1 cellular context compared by ENCODE assay signal in the genomic region with DNA sequence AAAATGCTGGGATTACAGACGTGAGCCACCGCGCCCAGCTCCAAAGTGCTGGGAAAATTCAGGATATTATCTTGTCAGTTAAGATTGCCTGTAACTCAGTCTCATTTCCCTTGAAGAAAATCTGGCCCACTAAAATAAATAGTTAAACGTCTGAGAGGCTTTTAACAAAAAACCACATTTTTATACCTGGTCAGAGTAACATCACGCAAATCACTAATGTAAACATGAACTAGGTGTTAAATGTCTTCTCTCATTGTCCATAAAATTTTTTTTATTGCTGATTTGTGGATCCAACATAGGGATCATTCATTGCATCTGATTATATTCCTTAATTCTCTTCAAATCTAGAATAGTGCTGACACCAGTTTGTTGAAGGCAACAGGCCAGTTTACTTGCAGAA.
TF ChIP-seq lines count a peak whose summit lies in the region.

No MANE protein-coding gene starts in this region.

TF ChIP-seq in WTC11, 78 proteins besides CTCF, POLR2A, EP300 and RAD21:
- TF ChIP-seq, protein P1, sequence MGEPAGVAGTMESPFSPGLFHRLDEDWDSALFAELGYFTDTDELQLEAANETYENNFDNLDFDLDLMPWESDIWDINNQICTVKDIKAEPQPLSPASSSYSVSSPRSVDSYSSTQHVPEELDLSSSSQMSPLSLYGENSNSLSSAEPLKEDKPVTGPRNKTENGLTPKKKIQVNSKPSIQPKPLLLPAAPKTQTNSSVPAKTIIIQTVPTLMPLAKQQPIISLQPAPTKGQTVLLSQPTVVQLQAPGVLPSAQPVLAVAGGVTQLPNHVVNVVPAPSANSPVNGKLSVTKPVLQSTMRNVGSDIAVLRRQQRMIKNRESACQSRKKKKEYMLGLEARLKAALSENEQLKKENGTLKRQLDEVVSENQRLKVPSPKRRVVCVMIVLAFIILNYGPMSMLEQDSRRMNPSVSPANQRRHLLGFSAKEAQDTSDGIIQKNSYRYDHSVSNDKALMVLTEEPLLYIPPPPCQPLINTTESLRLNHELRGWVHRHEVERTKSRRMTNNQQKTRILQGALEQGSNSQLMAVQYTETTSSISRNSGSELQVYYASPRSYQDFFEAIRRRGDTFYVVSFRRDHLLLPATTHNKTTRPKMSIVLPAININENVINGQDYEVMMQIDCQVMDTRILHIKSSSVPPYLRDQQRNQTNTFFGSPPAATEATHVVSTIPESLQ (CRISPR knock-in tag; IDR thresholded peaks at IDR 0.05) = no peak
- TF ChIP-seq, protein P2, sequence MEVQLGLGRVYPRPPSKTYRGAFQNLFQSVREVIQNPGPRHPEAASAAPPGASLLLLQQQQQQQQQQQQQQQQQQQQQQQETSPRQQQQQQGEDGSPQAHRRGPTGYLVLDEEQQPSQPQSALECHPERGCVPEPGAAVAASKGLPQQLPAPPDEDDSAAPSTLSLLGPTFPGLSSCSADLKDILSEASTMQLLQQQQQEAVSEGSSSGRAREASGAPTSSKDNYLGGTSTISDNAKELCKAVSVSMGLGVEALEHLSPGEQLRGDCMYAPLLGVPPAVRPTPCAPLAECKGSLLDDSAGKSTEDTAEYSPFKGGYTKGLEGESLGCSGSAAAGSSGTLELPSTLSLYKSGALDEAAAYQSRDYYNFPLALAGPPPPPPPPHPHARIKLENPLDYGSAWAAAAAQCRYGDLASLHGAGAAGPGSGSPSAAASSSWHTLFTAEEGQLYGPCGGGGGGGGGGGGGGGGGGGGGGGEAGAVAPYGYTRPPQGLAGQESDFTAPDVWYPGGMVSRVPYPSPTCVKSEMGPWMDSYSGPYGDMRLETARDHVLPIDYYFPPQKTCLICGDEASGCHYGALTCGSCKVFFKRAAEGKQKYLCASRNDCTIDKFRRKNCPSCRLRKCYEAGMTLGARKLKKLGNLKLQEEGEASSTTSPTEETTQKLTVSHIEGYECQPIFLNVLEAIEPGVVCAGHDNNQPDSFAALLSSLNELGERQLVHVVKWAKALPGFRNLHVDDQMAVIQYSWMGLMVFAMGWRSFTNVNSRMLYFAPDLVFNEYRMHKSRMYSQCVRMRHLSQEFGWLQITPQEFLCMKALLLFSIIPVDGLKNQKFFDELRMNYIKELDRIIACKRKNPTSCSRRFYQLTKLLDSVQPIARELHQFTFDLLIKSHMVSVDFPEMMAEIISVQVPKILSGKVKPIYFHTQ (CRISPR knock-in tag; IDR thresholded peaks at IDR 0.05) = no peak
- TF ChIP-seq, protein P3, sequence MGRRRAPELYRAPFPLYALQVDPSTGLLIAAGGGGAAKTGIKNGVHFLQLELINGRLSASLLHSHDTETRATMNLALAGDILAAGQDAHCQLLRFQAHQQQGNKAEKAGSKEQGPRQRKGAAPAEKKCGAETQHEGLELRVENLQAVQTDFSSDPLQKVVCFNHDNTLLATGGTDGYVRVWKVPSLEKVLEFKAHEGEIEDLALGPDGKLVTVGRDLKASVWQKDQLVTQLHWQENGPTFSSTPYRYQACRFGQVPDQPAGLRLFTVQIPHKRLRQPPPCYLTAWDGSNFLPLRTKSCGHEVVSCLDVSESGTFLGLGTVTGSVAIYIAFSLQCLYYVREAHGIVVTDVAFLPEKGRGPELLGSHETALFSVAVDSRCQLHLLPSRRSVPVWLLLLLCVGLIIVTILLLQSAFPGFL (CRISPR knock-in tag; IDR thresholded peaks at IDR 0.05; ENCODE audit: borderline replicate concordance) = no peak
- TF ChIP-seq ZNF423 (CRISPR knock-in tag; IDR thresholded peaks at IDR 0.05) (no peak), ESRRA (CRISPR knock-in tag; IDR thresholded peaks at IDR 0.05; ENCODE audit: borderline replicate concordance) (no peak), ZNF232 (CRISPR knock-in tag; IDR thresholded peaks at IDR 0.05) (no peak), JUN (CRISPR knock-in tag; IDR thresholded peaks at IDR 0.05) (no peak), SOX15 (CRISPR knock-in tag; IDR thresholded peaks at IDR 0.05) (no peak)
